Comparison of ENCODE assay signal across 8 cellular contexts in the genomic region with DNA sequence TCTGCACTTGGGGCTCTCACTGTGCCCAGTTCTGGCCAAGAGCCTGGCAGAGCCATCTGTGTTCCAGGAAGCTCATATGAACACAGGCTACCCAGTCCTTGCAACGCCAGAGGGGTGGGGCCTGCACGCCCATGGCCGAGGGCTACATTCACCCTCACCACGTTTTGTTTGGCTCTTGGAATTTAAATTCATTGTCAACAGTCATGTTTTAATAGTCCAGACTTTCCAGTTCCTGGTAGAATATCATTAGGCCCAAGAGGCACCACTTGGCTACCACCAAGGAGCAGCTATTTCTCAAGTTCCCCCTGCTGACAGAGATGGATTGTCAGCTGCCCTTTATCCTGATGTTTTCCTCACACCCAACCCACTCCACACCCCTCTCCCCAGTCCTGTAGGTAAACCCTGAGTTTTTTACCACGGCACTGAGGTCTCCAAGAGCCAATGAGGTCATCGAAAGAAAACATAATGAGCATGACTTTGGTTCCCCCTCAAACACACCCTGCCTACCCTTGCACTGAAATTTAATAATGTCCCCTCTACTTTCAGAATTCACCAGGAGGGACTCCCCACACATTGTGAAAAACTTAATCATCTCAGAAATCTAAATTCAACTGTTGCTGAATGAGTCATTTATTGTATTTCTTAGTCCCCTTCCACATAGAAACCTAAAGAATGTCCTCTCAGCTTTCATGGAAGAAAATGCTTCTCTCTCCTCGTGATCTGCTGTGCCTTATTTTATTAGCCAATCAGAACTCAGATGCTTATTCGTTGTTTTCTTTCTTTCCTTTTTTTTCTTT.
A peak's percentile ranks its signal among the peaks of the same experiment; 100 is the strongest.
DNase-seq lines count a peak whose midpoint lies in the region; ATAC-seq and TF ChIP-seq lines count a peak whose summit lies in the region.

No MANE protein-coding gene starts in this region.

- TF ChIP-seq CTCF in glutamatergic neuron (IDR thresholded peaks at IDR 0.05; ENCODE audit: partially characterized antibody, unreplicated experiment), result no peak

- ATAC-seq in GM18520 (IDR thresholded peaks at IDR 0.05; ENCODE audit: unreplicated experiment), result peak; percentile 60
- ATAC-seq in HG03097 (IDR thresholded peaks at IDR 0.05; ENCODE audit: low FRiP score, unreplicated experiment), result no peak
- ATAC-seq in GM18858 (IDR thresholded peaks at IDR 0.05; ENCODE audit: unreplicated experiment), result no peak

- peaks cover 5% of the 10 kb centered on the region for H3K27me3 Mint-ChIP-seq in glutamatergic neuron (ENCODE audit: unreplicated experiment)

- H3K27ac ChIP-seq in SJSA1, result peak overlapping the region; percentile 91

- DNase-seq in A172 (ENCODE audit: low spot score) (peak; percentile 73), SJSA1 (ENCODE audit: low read depth in 1 of 2, low spot score in 2 of 2) (peak; percentile 68 to 92), glutamatergic neuron (no peak), ureter (ENCODE audit: low spot score) (peak; percentile 75), SW480 (ENCODE audit: low spot score) (no peak)

- H3K36me3 ChIP-seq in SJSA1, result no peaks in the 10 kb centered on the region

- H3K9me3 Mint-ChIP-seq in glutamatergic neuron (ENCODE audit: unreplicated experiment), result peaks cover 3% of the 10 kb centered on the region

- H3K36me3 Mint-ChIP-seq in glutamatergic neuron (ENCODE audit: unreplicated experiment), result no peaks in the 10 kb centered on the region

- H3K4me3 ChIP-seq in SJSA1, result no peak overlapping the region

- H3K27ac Mint-ChIP-seq in glutamatergic neuron (ENCODE audit: unreplicated experiment), result peak overlapping the region; percentile 15

- no peak overlapping the region for H3K4me3 Mint-ChIP-seq in glutamatergic neuron (ENCODE audit: unreplicated experiment)

- H3K9me3 ChIP-seq in SJSA1 (replicated peaks), result no peaks in the 10 kb centered on the region

- peaks cover 14% of the 10 kb centered on the region for H3K4me1 Mint-ChIP-seq in glutamatergic neuron (ENCODE audit: low read depth, unreplicated experiment)

- no peaks in the 10 kb centered on the region for H3K27me3 ChIP-seq in SJSA1 (replicated peaks)

- H3K4me1 ChIP-seq in SJSA1 (replicated peaks), result peaks cover 27% of the 10 kb centered on the region

Comparison
In these comparisons a context has a peak if more than half of its experiments do, and no peak if none do; other contexts are left out.
1. DNase-seq: peak in A172 (single experiment), SJSA1 (2 of 2) and ureter (single experiment); none in glutamatergic neuron (single experiment) and SW480 (single experiment).